ENCODE assay signal across 8 cellular contexts in the genomic region with DNA sequence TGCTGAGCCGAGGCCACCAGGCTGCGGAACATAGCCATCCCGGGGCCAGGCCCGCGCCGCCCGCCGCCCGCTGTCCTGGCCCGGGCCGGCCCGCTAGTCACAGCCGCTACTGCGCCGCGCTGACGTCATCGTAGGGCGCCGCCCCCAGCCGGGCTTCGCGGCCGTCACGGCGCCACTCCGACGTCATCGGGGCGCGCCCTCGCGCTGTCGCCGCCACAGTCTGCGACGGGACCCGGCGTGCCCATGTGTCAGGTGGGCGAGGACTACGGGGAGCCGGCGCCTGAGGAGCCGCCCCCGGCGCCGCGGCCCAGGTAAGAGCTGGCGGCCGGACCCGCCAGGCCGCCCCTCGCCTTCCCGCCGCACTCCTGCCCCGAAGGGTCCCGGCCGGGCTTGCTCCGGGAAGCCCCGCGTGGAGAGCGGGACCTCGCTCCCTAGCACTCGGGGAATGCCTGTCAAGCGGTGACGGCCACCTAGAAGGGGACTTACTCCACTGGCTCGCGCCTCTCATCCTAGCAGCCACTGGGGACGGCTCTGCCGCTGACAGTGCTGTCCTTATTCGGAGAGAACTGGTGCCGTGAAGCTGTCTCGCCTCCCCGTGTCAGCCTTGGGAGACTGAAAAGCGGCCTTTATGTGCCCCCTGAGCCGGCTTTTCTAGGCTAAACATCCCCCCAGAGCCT. TPM values are rescaled to one million over a fixed set of nuclear protein-coding genes. Genes with fewer than 3 reads are reported as not detected.
DNase-seq lines count a peak whose midpoint lies in the region; ATAC-seq and TF ChIP-seq lines count a peak whose summit lies in the region.

TSS of gene CTU2 (plus strand) at position 216 of the 677 bp plus-strand sequence. CDS start at position 244, 28 bp downstream.
TSS of gene RNF166 (minus strand) at position 121 of the 677 bp plus-strand sequence. CDS start at position 38, 83 bp downstream.

- H3K36me3 ChIP-seq in SJSA1 (peaks cover 38% of the 10 kb centered on the region), neural progenitor cell (no peaks in the 10 kb centered on the region), stomach smooth muscle (ENCODE audit: control insufficient read depth in 2 of 2, insufficient read depth in 2 of 2, low read length in 2 of 2) (peaks cover 0 to 4% of the 10 kb centered on the region in 2 donors)

- H3K9ac ChIP-seq in neural progenitor cell, result peak within 1 kb of the TSS; percentile 90
- H3K9ac ChIP-seq in stomach smooth muscle (ENCODE audit: low read length in 2 of 2), result peak within 1 kb of the TSS; percentile 86 to 95

- no peaks in the 10 kb centered on the region for H3F3A ChIP-seq in neural progenitor cell (ENCODE audit: low read depth)

- H3K9me3 Mint-ChIP-seq in neural progenitor cell, result no peaks in the 10 kb centered on the region

- H2AFZ ChIP-seq in neural progenitor cell (replicated peaks), result peak within 1 kb of the TSS; percentile 94

- H3K27me3 Mint-ChIP-seq in neural progenitor cell (ENCODE audit: insufficient read depth, low read depth), result no peaks in the 10 kb centered on the region

- H3K4me1 Mint-ChIP-seq in neural progenitor cell, result peaks cover 22% of the 10 kb centered on the region

- peak; percentile 37 for ATAC-seq in GM21619 (IDR thresholded peaks at IDR 0.05; ENCODE audit: unreplicated experiment)
- ATAC-seq in foreskin keratinocyte, result peak; percentile 69

- peaks cover 42% of the 10 kb centered on the region for H3K79me2 ChIP-seq in neural progenitor cell (ENCODE audit: low read depth)

- H3K4me2 ChIP-seq in neural progenitor cell, result peak within 1 kb of the TSS; percentile 99

- H4K20me1 ChIP-seq in neural progenitor cell (ENCODE audit: low read depth), result peaks cover 19% of the 10 kb centered on the region

- H3K4me3 ChIP-seq in SJSA1 (peak within 1 kb of the TSS; percentile 84), neural progenitor cell (peak within 1 kb of the TSS; percentile 99), stomach smooth muscle (ENCODE audit: low read length in 2 of 2) (peak within 1 kb of the TSS; percentile 97)

- peak within 1 kb of the TSS; percentile 92 for H3K4me3 Mint-ChIP-seq in neural progenitor cell

- no peak for TF ChIP-seq CTCF in foreskin keratinocyte (conservative IDR thresholded peaks at IDR 0.05)
- no peak for TF ChIP-seq CTCF in neural progenitor cell (IDR thresholded peaks at IDR 0.05)

- H3K9me3 ChIP-seq in SJSA1 (replicated peaks) (no peaks in the 10 kb centered on the region), neural progenitor cell (ENCODE audit: low read depth) (no peaks in the 10 kb centered on the region), stomach smooth muscle (ENCODE audit: control insufficient read depth in 2 of 2, low read length in 2 of 2) (no peaks in the 10 kb centered on the region)

- DNase-seq in DMS79 (lab: John Stamatoyannopoulos, UW), result peak; percentile 17
- peak; percentile 83 for DNase-seq in KG1 (lab: John Stamatoyannopoulos, UW)
- DNase-seq in SJSA1 (ENCODE audit: low read depth in 1 of 2, low spot score in 2 of 2), result peak; percentile 82 to 89
- DNase-seq in activated gamma-delta T cell treated with anti-CD3 and anti-CD28 coated beads, Interleukin-2, amount 50 U/mL, for 16 hours (ENCODE audit: low read depth), result peak; percentile 88
- peak in 1 of 2 donors; percentile 51 for DNase-seq in foreskin keratinocyte
- DNase-seq in neural progenitor cell (ENCODE audit: low spot score), result peak; percentile 96

- H3K27me3 ChIP-seq in SJSA1 (replicated peaks) (no peaks in the 10 kb centered on the region), foreskin keratinocyte (no peaks in the 10 kb centered on the region), neural progenitor cell (no peaks in the 10 kb centered on the region), stomach smooth muscle (ENCODE audit: control insufficient read depth in 1 of 2, insufficient read depth in 2 of 2, low read length in 2 of 2) (no peaks in the 10 kb centered on the region)

- no peak within 1 kb of the TSS for H3K27ac ChIP-seq in SJSA1
- H3K27ac ChIP-seq in foreskin keratinocyte, result peak within 1 kb of the TSS; percentile 38
- no peak within 1 kb of the TSS for H3K27ac ChIP-seq in neural progenitor cell
- H3K27ac ChIP-seq in stomach smooth muscle (ENCODE audit: low read length), result peak within 1 kb of the TSS; percentile 70

- peak within 1 kb of the TSS; percentile 53 for H3K27ac Mint-ChIP-seq in neural progenitor cell

- H3K4me1 ChIP-seq in SJSA1 (replicated peaks), result peaks cover 35% of the 10 kb centered on the region
- no peaks in the 10 kb centered on the region for H3K4me1 ChIP-seq in foreskin keratinocyte
- H3K4me1 ChIP-seq in neural progenitor cell, result peaks cover 10% of the 10 kb centered on the region
- peaks cover 27% of the 10 kb centered on the region for H3K4me1 ChIP-seq in stomach smooth muscle (ENCODE audit: control insufficient read depth, insufficient read depth, low read length)

- H3K36me3 Mint-ChIP-seq in neural progenitor cell, result no peaks in the 10 kb centered on the region

RNA-seq across cellular contexts. Expression of gene CTU2, which starts in this region (rescaled TPM):
- 17.9 and 20.4 TPM in 2 replicates for total RNA-seq in SJSA1 (2014; rRNA removed; shearing (Covaris generic))
- 16.6 and 26.3 TPM in 2 replicates for total RNA-seq in foreskin keratinocyte
- 23.3 and 26.3 TPM in 2 replicates for polyA plus RNA-seq in foreskin keratinocyte
- 4.7 and 11.0 TPM in 2 replicates for total RNA-seq in neural progenitor cell (ENCODE audit: low replicate concordance)

RNA-seq across cellular contexts. Expression of gene RNF166, which starts in this region (rescaled TPM):
- 25.0 and 32.4 TPM in 2 replicates for total RNA-seq in SJSA1 (2014; rRNA removed; shearing (Covaris generic))
- 7.6 and 7.8 TPM in 2 replicates for total RNA-seq in foreskin keratinocyte
- polyA plus RNA-seq in foreskin keratinocyte, result 7.8 and 8.1 TPM in 2 replicates
- total RNA-seq in neural progenitor cell (ENCODE audit: low replicate concordance), result 11.1 and 30.1 TPM in 2 replicates

Comparison
In these comparisons a context has a peak if more than half of its experiments do, and no peak if none do; other contexts are left out.
1. H3K27ac ChIP-seq: peak in foreskin keratinocyte (single experiment) and stomach smooth muscle (single experiment); none in SJSA1 (single experiment) and neural progenitor cell (single experiment).
2. Peak in every context shown above with its lines, with median percentiles within 50 percentile points of each other: H3K4me3 ChIP-seq.